ENCODE assay signal across 19 cellular contexts in genomic region chr3:43766672-43767465, GRCh38.
DNase-seq lines count a peak whose midpoint lies in the region; ATAC-seq, FAIRE-seq and TF ChIP-seq lines count a peak whose summit lies in the region.
"Had no signal": no experiment of that assay in that cellular context is flagged by ENCODE, and none has a peak within 500 bp of the region (broad histone marks: within the 10 kb centered on the region; RNA-seq: fewer than 3 reads in every experiment).

No MANE protein-coding gene starts in this region.

- H3K4me3 Mint-ChIP-seq in T-helper 17 cell: peak overlapping the region; percentile 2
- no peak overlapping the region for H3K4me3 Mint-ChIP-seq in endothelial cell (ENCODE audit: unreplicated experiment)
- H3K4me3 Mint-ChIP-seq: activated naive CD8-positive, alpha-beta T cell had no signal

- WGBS in A549 (ENCODE audit: missing lambda C conversion rate): 88% methylated on average over 2 of the region's 2 CpGs

- TF ChIP-seq EP300 in A549 (IDR thresholded peaks at IDR 0.05): no peak

- no peak overlapping the region for H3K4me3 ChIP-seq in A549
- no peak overlapping the region for H3K4me3 ChIP-seq in HFF-Myc (replicated peaks; ENCODE audit: low read depth, low read length)
- H3K4me3 ChIP-seq: coronary artery, gastroesophageal sphincter, psoas muscle, transverse colon had no signal

- POLR2A ChIA-PET in A549 (lab: Yijun Ruan, JAX): no interaction called here

- no peak overlapping the region for H3K4me2 ChIP-seq in A549

- peak overlapping the region in 1 of 2 experiments; percentile 58; a peak in 2 of 6 replicates for H3K27ac ChIP-seq in A549
- H3K27ac ChIP-seq: coronary artery, psoas muscle, transverse colon had no signal

- peak in 1 of 2 experiments; percentile 20 for DNase-seq in A549 (ENCODE audit: low read depth in 1 of 2, low spot score in 1 of 2)
- DNase-seq in HFF-Myc (ENCODE audit: extremely low read depth, low read depth): no peak
- DNase-seq in T-helper 17 cell: no peak
- peak; percentile 34 for DNase-seq in fibroblast of gingiva (ENCODE audit: low read depth)
- DNase-seq in endothelial cell (ENCODE audit: low spot score): no peak
- no peak for DNase-seq in GM10266 (ENCODE audit: extremely low spot score)
- no peak for DNase-seq in GM19240 (ENCODE audit: insufficient read length, low spot score)
- DNase-seq: DMS153, NCI-H146, NCI-H526, psoas muscle, Right ventricle myocardium superior, transverse colon had no signal

- no peaks in the 10 kb centered on the region for H3K9me3 Mint-ChIP-seq in endothelial cell (ENCODE audit: unreplicated experiment)

- CTCF ChIA-PET in A549 (lab: Yijun Ruan, JAX): interaction anchor here (0.6 to 1.5 kb wide), 4 partner anchors 10 to 1021 kb away, joined by 3 to 4 read pairs (median 3); no protein-coding TSS in a partner anchor

- ATAC-seq in A549 (no peak), T-helper 17 cell (no peak), HG02885 (IDR thresholded peaks at IDR 0.05; ENCODE audit: poor library complexity, unreplicated experiment) (no peak)
- ATAC-seq: gastroesophageal sphincter, psoas muscle had no signal

- no peak for TF ChIP-seq POLR2A in A549 (IDR thresholded peaks at IDR 0.05; ENCODE audit: low read length)

- peak; percentile 20 to 38; a peak in 2 of 5 replicates for TF ChIP-seq RAD21 in A549 (conservative IDR thresholded peaks at IDR 0.05 in 1 of 2, IDR thresholded peaks at IDR 0.05 in 1 of 2)

- H3K36me3 Mint-ChIP-seq in T-helper 17 cell (ENCODE audit: low read depth) (peaks cover 2% of the 10 kb centered on the region), endothelial cell (ENCODE audit: low read depth, unreplicated experiment) (no peaks in the 10 kb centered on the region)
- H3K36me3 Mint-ChIP-seq: activated naive CD8-positive, alpha-beta T cell had no signal

- H3K27ac Mint-ChIP-seq in T-helper 17 cell (peak overlapping the region; percentile 24), endothelial cell (ENCODE audit: unreplicated experiment) (no peak overlapping the region)
- H3K27ac Mint-ChIP-seq: activated naive CD8-positive, alpha-beta T cell had no signal

- H3K27me3 Mint-ChIP-seq in T-helper 17 cell (peaks cover 5% of the 10 kb centered on the region), endothelial cell (ENCODE audit: unreplicated experiment) (peaks cover 1% of the 10 kb centered on the region)
- H3K27me3 Mint-ChIP-seq: activated naive CD8-positive, alpha-beta T cell had no signal

- H3K4me1 ChIP-seq in A549: peaks cover 27% of the 10 kb centered on the region

- H3K4me1 Mint-ChIP-seq in T-helper 17 cell (peaks cover 29% of the 10 kb centered on the region), endothelial cell (ENCODE audit: unreplicated experiment) (peaks cover 4% of the 10 kb centered on the region)

- FAIRE-seq in A549 (lab: Jason Lieb, UNC): no peak
- FAIRE-seq: GM12891, islet of Langerhans had no signal

- TF ChIP-seq CTCF in A549 (IDR thresholded peaks at IDR 0.05) (0 out of 3 replicates have a peak, but pooled peaks have one; percentile 10), HFF-Myc (IDR thresholded peaks at IDR 0.05; ENCODE audit: low read depth, low read length, missing control alignments) (peak; percentile 8), endothelial cell (IDR thresholded peaks at IDR 0.05; ENCODE audit: unreplicated experiment) (no peak), GM10266 (IDR thresholded peaks at IDR 0.05; ENCODE audit: control insufficient read depth, insufficient read depth, low read depth, missing control alignments) (no peak)

- H3K9me3 ChIP-seq in A549: no peaks in the 10 kb centered on the region
- H3K9me3 ChIP-seq in T-helper 17 cell (ENCODE audit: control insufficient read depth, low read length, poor library complexity, severe bottlenecking): no peaks in the 10 kb centered on the region
- H3K9me3 ChIP-seq: gastroesophageal sphincter, psoas muscle, transverse colon had no signal

TF ChIP-seq in A549, 52 proteins besides CTCF, POLR2A, EP300 and RAD21:
- TF ChIP-seq JUNB (IDR thresholded peaks at IDR 0.05): no peak
- TF ChIP-seq FOSL2 (IDR thresholded peaks at IDR 0.05): no peak
- no peak for TF ChIP-seq FOSL2 (CRISPR knock-in tag; IDR thresholded peaks at IDR 0.05)
- no peak for TF ChIP-seq ZC3H11A (IDR thresholded peaks at IDR 0.05)
- TF ChIP-seq HOXA7 (CRISPR knock-in tag; IDR thresholded peaks at IDR 0.05): no peak
- no peak for TF ChIP-seq HOXB13 (CRISPR knock-in tag; IDR thresholded peaks at IDR 0.05; ENCODE audit: low read depth)
- TF ChIP-seq KDM5A (IDR thresholded peaks at IDR 0.05): no peak
- no peak for TF ChIP-seq RCOR1 (IDR thresholded peaks at IDR 0.05; ENCODE audit: low read depth, low read length)
- TF ChIP-seq, protein P1, sequence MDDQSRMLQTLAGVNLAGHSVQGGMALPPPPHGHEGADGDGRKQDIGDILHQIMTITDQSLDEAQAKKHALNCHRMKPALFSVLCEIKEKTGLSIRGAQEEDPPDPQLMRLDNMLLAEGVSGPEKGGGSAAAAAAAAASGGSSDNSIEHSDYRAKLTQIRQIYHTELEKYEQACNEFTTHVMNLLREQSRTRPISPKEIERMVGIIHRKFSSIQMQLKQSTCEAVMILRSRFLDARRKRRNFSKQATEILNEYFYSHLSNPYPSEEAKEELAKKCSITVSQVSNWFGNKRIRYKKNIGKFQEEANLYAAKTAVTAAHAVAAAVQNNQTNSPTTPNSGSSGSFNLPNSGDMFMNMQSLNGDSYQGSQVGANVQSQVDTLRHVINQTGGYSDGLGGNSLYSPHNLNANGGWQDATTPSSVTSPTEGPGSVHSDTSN (IDR thresholded peaks at IDR 0.05): no peak
- TF ChIP-seq NR3C1 (IDR thresholded peaks at IDR 0.05): no peak
- no peak for TF ChIP-seq TFCP2L1 (CRISPR knock-in tag; IDR thresholded peaks at IDR 0.05)
- no peak for TF ChIP-seq HMGXB4 (CRISPR knock-in tag; IDR thresholded peaks at IDR 0.05; ENCODE audit: borderline replicate concordance)
- TF ChIP-seq SMC3 (IDR thresholded peaks at IDR 0.05): no peak
TF ChIP-seq in A549: peak in this region for 0.

Comparison
In these comparisons a context has a peak if more than half of its experiments do, and no peak if none do; other contexts are left out.
1. CTCF ChIP-seq: peak in A549 (single experiment) and HFF-Myc (single experiment); none in endothelial cell (single experiment) and GM10266 (single experiment).